Comparison of ENCODE assay signal across 14 cellular contexts in genomic region chr3:64760258-64760657, GRCh38.
DNase-seq lines count a peak whose midpoint lies in the region; ATAC-seq and TF ChIP-seq lines count a peak whose summit lies in the region.
"Had no signal": no experiment of that assay in that cellular context is flagged by ENCODE, and none has a peak within 500 bp of the region (broad histone marks: within the 10 kb centered on the region; RNA-seq: fewer than 3 reads in every experiment).

No MANE protein-coding gene starts in this region.

- H3K9me3 ChIP-seq in gastroesophageal sphincter = no peaks in the 10 kb centered on the region
- no peaks in the 10 kb centered on the region for H3K9me3 ChIP-seq in left ventricle myocardium inferior (replicated peaks)
- H3K9me3 ChIP-seq in gastrocnemius medialis = no peaks in the 10 kb centered on the region
- H3K9me3 ChIP-seq in suprapubic skin = no peaks in the 10 kb centered on the region

- TF ChIP-seq POLR2A in gastroesophageal sphincter (IDR thresholded peaks at IDR 0.05) = no peak
- no peak for TF ChIP-seq POLR2A in gastrocnemius medialis (IDR thresholded peaks at IDR 0.05)
- TF ChIP-seq POLR2A in suprapubic skin (IDR thresholded peaks at IDR 0.05) = no peak

- H3K27ac ChIP-seq in gastroesophageal sphincter (peak overlapping the region; percentile 69 to 99 (median 85)), left ventricle myocardium inferior (replicated peaks) (peak overlapping the region; percentile 37), gastrocnemius medialis (peak overlapping the region; percentile 63 to 89 (median 80)), suprapubic skin (no peak overlapping the region)

- ATAC-seq in gastroesophageal sphincter = no peak
- ATAC-seq in gastrocnemius medialis = peak; percentile 10 to 44
- no peak for ATAC-seq in HG02759 (IDR thresholded peaks at IDR 0.05; ENCODE audit: unreplicated experiment)

- intact Hi-C loops in left ventricle myocardium inferior (cut with micrococcal nuclease) (no loop called here), gastrocnemius medialis (cut with DNase I; ENCODE audit: low total_unique reads) (loop anchor here (5.0 kb wide), 2 partner anchors 73 to 217 kb away; partner anchors contain the start of gene ADAMTS9)

- no peaks in the 10 kb centered on the region for H3K27me3 ChIP-seq in gastroesophageal sphincter
- H3K27me3 ChIP-seq in left ventricle myocardium inferior (ENCODE audit: low read depth) = no peaks in the 10 kb centered on the region
- H3K27me3 ChIP-seq in gastrocnemius medialis = no peaks in the 10 kb centered on the region
- no peaks in the 10 kb centered on the region for H3K27me3 ChIP-seq in suprapubic skin

- TF ChIP-seq CTCF in gastroesophageal sphincter (IDR thresholded peaks at IDR 0.05) (no peak), left ventricle myocardium inferior (IDR thresholded peaks at IDR 0.05; ENCODE audit: borderline replicate concordance) (no peak), gastrocnemius medialis (IDR thresholded peaks at IDR 0.05 in 4 of 5, conservative IDR thresholded peaks at IDR 0.05 in 1 of 5) (no peak), suprapubic skin (IDR thresholded peaks at IDR 0.05) (no peak)

- H3K4me3 ChIP-seq in gastroesophageal sphincter = no peak overlapping the region
- H3K4me3 ChIP-seq in left ventricle myocardium inferior = no peak overlapping the region
- no peak overlapping the region for H3K4me3 ChIP-seq in gastrocnemius medialis
- no peak overlapping the region for H3K4me3 ChIP-seq in suprapubic skin

- no peak for DNase-seq in left ventricle myocardium inferior
- DNase-seq in gastrocnemius medialis = no peak
- no peak for DNase-seq in NCI-H82 (lab: John Stamatoyannopoulos, UW)
- DNase-seq in suprapubic skin (ENCODE audit: low spot score in 2 of 2) = no peak
- DNase-seq in amniotic stem cell (lab: John Stamatoyannopoulos, UW) = no peak
- DNase-seq: CD4-positive, CD25-positive, alpha-beta regulatory T cell; EL; NCI-H1105; NCI-H2081; NCI-H2171; NCI-H524 treated with DMSO at 0.1 percent for 48 hours; OCI-M1 had no signal

- in situ Hi-C loops in gastrocnemius medialis (cut with MboI; ENCODE audit: low sequenced_read_pairs in 4 of 4) = no loop called here

- TF ChIP-seq EP300 in gastroesophageal sphincter (IDR thresholded peaks at IDR 0.05) = no peak
- no peak for TF ChIP-seq EP300 in suprapubic skin (IDR thresholded peaks at IDR 0.05)

- H3K36me3 ChIP-seq in gastroesophageal sphincter = no peaks in the 10 kb centered on the region
- H3K36me3 ChIP-seq in left ventricle myocardium inferior = no peaks in the 10 kb centered on the region
- no peaks in the 10 kb centered on the region for H3K36me3 ChIP-seq in gastrocnemius medialis
- no peaks in the 10 kb centered on the region for H3K36me3 ChIP-seq in suprapubic skin

- 50 to 88% methylated on average over 2 to 5 of the region's 5 CpGs for whole genome bisulfite sequencing in gastroesophageal sphincter (ENCODE audit: low coverage in 1 of 2), 2 donors
- WGBS in suprapubic skin = 86% methylated on average over 5 of the region's 5 CpGs

- H3K4me1 ChIP-seq in gastroesophageal sphincter = peaks cover 9 to 65% (median 17%) of the 10 kb centered on the region in 3 donors
- peaks cover 32% of the 10 kb centered on the region for H3K4me1 ChIP-seq in left ventricle myocardium inferior
- H3K4me1 ChIP-seq in gastrocnemius medialis = peaks cover 36 to 46% of the 10 kb centered on the region in 2 donors
- peaks cover 14% of the 10 kb centered on the region for H3K4me1 ChIP-seq in suprapubic skin

Comparison
In these comparisons a context has a peak if more than half of its experiments do, and no peak if none do; other contexts are left out.
1. ATAC-seq: peak in gastrocnemius medialis (2 of 2); none in gastroesophageal sphincter (single experiment) and HG02759 (single experiment).